26 cellular contexts compared by ENCODE assay signal in genomic region chr6:56949261-56949660, GRCh38. TPM values are rescaled to one million over a fixed set of nuclear protein-coding genes. Genes with fewer than 3 reads are reported as not detected.
DNase-seq lines count a peak whose midpoint lies in the region; ATAC-seq and TF ChIP-seq lines count a peak whose summit lies in the region.
"Had no signal": no experiment of that assay in that cellular context is flagged by ENCODE, and none has a peak within 500 bp of the region (broad histone marks: within the 10 kb centered on the region; RNA-seq: fewer than 3 reads in every experiment).

No MANE protein-coding gene starts in this region.

- peak overlapping the region; percentile 56 for H3K27ac Mint-ChIP-seq in HFFc6
- H3K27ac Mint-ChIP-seq: CD8-positive, alpha-beta memory T cell had no signal

- ATAC-seq in GM21786 (IDR thresholded peaks at IDR 0.05; ENCODE audit: unreplicated experiment) = no peak
- ATAC-seq: HCT116, K562 had no signal

- H3K9me3 Mint-ChIP-seq in HFFc6 = no peaks in the 10 kb centered on the region
- H3K9me3 Mint-ChIP-seq: CD8-positive, alpha-beta memory T cell had no signal

- peaks cover 54% of the 10 kb centered on the region for H3K36me3 Mint-ChIP-seq in HFFc6 (ENCODE audit: low read depth)
- H3K36me3 Mint-ChIP-seq: CD8-positive, alpha-beta memory T cell had no signal

- in situ Hi-C loops in brain microvascular endothelial cell (cut with HindIII; ENCODE audit: low pct_ligation_motif_present, low sequenced_read_pairs) = no loop called here
- in situ Hi-C loops in G401 (cut with HindIII; ENCODE audit: low sequenced_read_pairs) = no loop called here

- TF ChIP-seq CTCF in HFFc6 (IDR thresholded peaks at IDR 0.05) (no peak), brain microvascular endothelial cell (IDR thresholded peaks at IDR 0.05; ENCODE audit: low read depth, low read length, missing control alignments) (no peak), fibroblast of pulmonary artery (IDR thresholded peaks at IDR 0.05; ENCODE audit: low read length, missing control alignments) (no peak)

- peak overlapping the region; percentile 56 for H3K27ac ChIP-seq in brain microvascular endothelial cell
- H3K27ac ChIP-seq: PC-9, RWPE1 had no signal

- H3K4me3 Mint-ChIP-seq in HFFc6 = peak overlapping the region; percentile 34; the same call in 1 of the 2 replicates
- H3K4me3 Mint-ChIP-seq: CD14-positive monocyte; CD8-positive, alpha-beta memory T cell had no signal

- DNase-seq in HFFc6 (no peak), brain microvascular endothelial cell (peak; percentile 38), fibroblast of pulmonary artery (ENCODE audit: low read depth) (peak; percentile 34), Ammon's horn (ENCODE audit: low spot score) (no peak), G401 (ENCODE audit: low spot score) (no peak), GM19238 (ENCODE audit: insufficient read length, low spot score) (no peak)
- DNase-seq: BE2C; CD8-positive, alpha-beta memory T cell; DMS 273 treated with DMSO at 0.1 percent for 48 hours; DMS79; Kasumi-1; MG63; NCI-H1105 treated with DMSO at 0.1 percent for 48 hours; NCI-H1694; NCI-H2029 treated with DMSO at 0.1 percent for 48 hours; NCI-H2227 treated with DMSO at 0.1 percent for 48 hours; NCI-H526 treated with DMSO at 0.1 percent for 48 hours; PC-9; SHP77 treated with DMSO at 0.1 percent for 48 hours; T-helper 1 cell had no signal

- H3K4me1 Mint-ChIP-seq in HFFc6 (ENCODE audit: low read depth) = peaks cover 80% of the 10 kb centered on the region

- no peaks in the 10 kb centered on the region for H3K27me3 ChIP-seq in brain microvascular endothelial cell (replicated peaks)
- H3K27me3 ChIP-seq: MG63 had no signal

- H3K4me3 ChIP-seq in brain microvascular endothelial cell (ENCODE audit: low read depth, low read length) = no peak overlapping the region
- H3K4me3 ChIP-seq in fibroblast of pulmonary artery (replicated peaks; ENCODE audit: low read depth, low read length) = no peak overlapping the region
- H3K4me3 ChIP-seq: K562, MG63, PC-9 had no signal

- no peaks in the 10 kb centered on the region for H3K36me3 ChIP-seq in brain microvascular endothelial cell (replicated peaks)
- H3K36me3 ChIP-seq: BE2C had no signal

- H3K27me3 Mint-ChIP-seq in HFFc6 (ENCODE audit: insufficient read depth) = no peaks in the 10 kb centered on the region; the same call in 1 of the 2 replicates

RNA-seq across cellular contexts. Expression of gene BEND6, which starts 5.6 kb away (rescaled TPM):
- 10 to 100 TPM in 3 of 6 experiments, 1 to 10 TPM in 3; 9.4 to 11.0 (median 10.0) TPM for total RNA-seq in HFFc6 (2021; fragmentation: NEBNext Ultra II Directional; extraction: Animal tissue kit (Norgen Biotek cat#: 25700))
- total RNA-seq in G401 (2014; rRNA removed; shearing (Covaris generic)) = 6.4 and 12.6 TPM in 2 replicates
- total RNA-seq: CD8-positive, alpha-beta memory T cell; HT-29 had no signal

Comparison
In these comparisons a context has a peak if more than half of its experiments do, and no peak if none do; other contexts are left out.
1. DNase-seq: peak in brain microvascular endothelial cell (single experiment) and fibroblast of pulmonary artery (single experiment); none in HFFc6 (single experiment), Ammon's horn (single experiment), G401 (single experiment) and GM19238 (single experiment).